Comparison of ENCODE assay signal across 22 cellular contexts in genomic region chr11:65829459-65829858, GRCh38. TPM values are rescaled to one million over a fixed set of nuclear protein-coding genes. Genes with fewer than 3 reads are reported as not detected.
DNase-seq lines count a peak whose midpoint lies in the region; ATAC-seq and TF ChIP-seq lines count a peak whose summit lies in the region.
"Had no signal": no experiment of that assay in that cellular context is flagged by ENCODE, and none has a peak within 500 bp of the region (broad histone marks: within the 10 kb centered on the region; RNA-seq: fewer than 3 reads in every experiment).

No MANE protein-coding gene starts in this region.

- H3K4me1 Mint-ChIP-seq in WTC11 (peaks cover 10% of the 10 kb centered on the region), chondrocyte (ENCODE audit: low read depth) (peaks cover 9% of the 10 kb centered on the region)
- H3K4me1 Mint-ChIP-seq in activated CD4-positive, alpha-beta T cell treated with anti-CD3 and anti-CD28 coated beads, Interleukin-2, amount 10 ng/mL, durations not matched to agents 7 days and 5 days: peaks cover 23% of the 10 kb centered on the region

- H3K36me3 ChIP-seq in upper lobe of right lung: no peaks in the 10 kb centered on the region

- intact Hi-C loops in posterior vena cava (cut with DNase I): no loop called here
- intact Hi-C loops in upper lobe of right lung (cut with DNase I): no loop called here

- no peak for DNase-seq in WTC11 (ENCODE audit: low spot score)
- DNase-seq in chondrocyte (ENCODE audit: low spot score): peak; percentile 24
- peak; percentile 5 for DNase-seq in posterior vena cava (ENCODE audit: low spot score)
- DNase-seq in upper lobe of right lung: no peak
- no peak for DNase-seq in activated CD4-positive, alpha-beta T cell treated with anti-CD3 and anti-CD28 coated beads, Interleukin-2, amount 10 ng/mL, durations not matched to agents 7 days and 5 days
- DNase-seq: C1 segment of cervical spinal cord; Calu3; CD4-positive, alpha-beta memory T cell; COR-L47; DMS53; DMS79 treated with DMSO at 0.1 percent for 48 hours; GF-D8; GM23248; H9; HFFc6 had no signal

- H3K27ac Mint-ChIP-seq in WTC11 (0 out of 2 replicates have a peak overlapping the region, but pooled peaks have one; percentile 21), chondrocyte (ENCODE audit: unreplicated experiment) (no peak overlapping the region)
- no peak overlapping the region for H3K27ac Mint-ChIP-seq in activated CD4-positive, alpha-beta T cell treated with anti-CD3 and anti-CD28 coated beads, Interleukin-2, amount 10 ng/mL, durations not matched to agents 7 days and 5 days
- H3K27ac Mint-ChIP-seq: CD4-positive, alpha-beta memory T cell; H9; HFFc6 had no signal

- no peak overlapping the region for H3K4me3 ChIP-seq in upper lobe of right lung
- H3K4me3 ChIP-seq: GM23248 had no signal

- CTCF ChIA-PET in WTC11 (lab: Charles Lee): interaction anchor here (1.1 to 4.7 kb wide), 3 partner anchors 49 to 85 kb away, joined by 3 to 36 read pairs (median 7); partner anchors contain the start of gene AP5B1
- CTCF ChIA-PET in activated CD4-positive, alpha-beta T cell treated with anti-CD3 and anti-CD28 coated beads, Interleukin-2, amount 10 ng/mL, durations not matched to agents 7 days and 5 days (lab: Charles Lee): interaction anchor here (0.6 to 1.7 kb wide), 7 partner anchors 30 to 385 kb away, joined by 3 to 7 read pairs (median 3); partner anchors contain the start of genes AP5B1 and MUS81

- H3K4me3 Mint-ChIP-seq in WTC11 (no peak overlapping the region), chondrocyte (ENCODE audit: unreplicated experiment) (no peak overlapping the region)
- H3K4me3 Mint-ChIP-seq in activated CD4-positive, alpha-beta T cell treated with anti-CD3 and anti-CD28 coated beads, Interleukin-2, amount 10 ng/mL, durations not matched to agents 7 days and 5 days: no peak overlapping the region
- H3K4me3 Mint-ChIP-seq: CD4-positive, alpha-beta memory T cell; H9; HFFc6 had no signal

- H3K9me3 Mint-ChIP-seq in WTC11 (peaks cover 5% of the 10 kb centered on the region; the same call in 1 of the 2 replicates), chondrocyte (ENCODE audit: low read depth) (no peaks in the 10 kb centered on the region)
- peaks cover 3% of the 10 kb centered on the region for H3K9me3 Mint-ChIP-seq in activated CD4-positive, alpha-beta T cell treated with anti-CD3 and anti-CD28 coated beads, Interleukin-2, amount 10 ng/mL, durations not matched to agents 7 days and 5 days
- H3K9me3 Mint-ChIP-seq: HFFc6 had no signal

- H3K36me3 Mint-ChIP-seq in WTC11: no peaks in the 10 kb centered on the region
- peaks cover 5% of the 10 kb centered on the region for H3K36me3 Mint-ChIP-seq in chondrocyte (ENCODE audit: low read depth)
- H3K36me3 Mint-ChIP-seq in activated CD4-positive, alpha-beta T cell treated with anti-CD3 and anti-CD28 coated beads, Interleukin-2, amount 10 ng/mL, durations not matched to agents 7 days and 5 days (ENCODE audit: low read depth): no peaks in the 10 kb centered on the region
- H3K36me3 Mint-ChIP-seq: CD4-positive, alpha-beta memory T cell had no signal

- no peak for TF ChIP-seq CTCF in WTC11 (IDR thresholded peaks at IDR 0.05)
- no peak for TF ChIP-seq CTCF in chondrocyte (IDR thresholded peaks at IDR 0.05)
- no peak for TF ChIP-seq CTCF in upper lobe of right lung (IDR thresholded peaks at IDR 0.05)

- H3K27me3 Mint-ChIP-seq in WTC11 (ENCODE audit: low read depth): peaks cover 19% of the 10 kb centered on the region
- peaks cover 5% of the 10 kb centered on the region for H3K27me3 Mint-ChIP-seq in chondrocyte (ENCODE audit: low read depth)
- H3K27me3 Mint-ChIP-seq in activated CD4-positive, alpha-beta T cell treated with anti-CD3 and anti-CD28 coated beads, Interleukin-2, amount 10 ng/mL, durations not matched to agents 7 days and 5 days: peaks cover 25% of the 10 kb centered on the region
- H3K27me3 Mint-ChIP-seq: CD4-positive, alpha-beta memory T cell had no signal

- POLR2A ChIA-PET in WTC11 (lab: Charles Lee): interaction anchor here (1.0 kb wide), 1 partner anchor 17 kb away, joined by 3 read pairs; no protein-coding TSS in a partner anchor
- POLR2A ChIA-PET in activated CD4-positive, alpha-beta T cell treated with anti-CD3 and anti-CD28 coated beads, Interleukin-2, amount 10 ng/mL, durations not matched to agents 7 days and 5 days (lab: Charles Lee): no interaction called here

- H3K4me1 ChIP-seq in upper lobe of right lung: peaks cover 10% of the 10 kb centered on the region

- no peaks in the 10 kb centered on the region for H3K27me3 ChIP-seq in upper lobe of right lung

- no peak overlapping the region for H3K27ac ChIP-seq in upper lobe of right lung
- H3K27ac ChIP-seq: GM23248 had no signal

- ATAC-seq in WTC11: no peak
- ATAC-seq in upper lobe of right lung: no peak
- ATAC-seq in GM18858 (IDR thresholded peaks at IDR 0.05; ENCODE audit: unreplicated experiment): no peak
- ATAC-seq: HCT116 had no signal

- H3K9me3 ChIP-seq in upper lobe of right lung: no peaks in the 10 kb centered on the region

TF ChIP-seq in WTC11, 78 proteins besides CTCF, POLR2A, EP300 and RAD21 (continues in another document):
- TF ChIP-seq ZNF317 (CRISPR knock-in tag; IDR thresholded peaks at IDR 0.05; ENCODE audit: borderline replicate concordance, low read depth) (no peak), EMX1 (CRISPR knock-in tag; IDR thresholded peaks at IDR 0.05) (no peak), AR (CRISPR knock-in tag; IDR thresholded peaks at IDR 0.05) (no peak)

RNA-seq across cellular contexts. Expression of gene SNX32, which starts 4.3 kb away (rescaled TPM):
- total RNA-seq in WTC11 (2021) (2.2 to 3.4 TPM (median 2.9 TPM) in 3 replicates), chondrocyte (0.79 to 1.8 TPM (median 0.80 TPM) in 3 replicates), posterior vena cava (under 1 TPM; 0.52 to 0.65 TPM), upper lobe of right lung (not detected)
- 1 to 10 TPM; 2.1 to 2.2 TPM for total RNA-seq in activated CD4-positive, alpha-beta T cell treated with anti-CD3 and anti-CD28 coated beads, Interleukin-2, amount 10 ng/mL, durations not matched to agents 7 days and 5 days
- total RNA-seq: A172, Calu3, Daoy, G401, GM23248, H4, HFFc6 had no signal

RNA-seq across cellular contexts. Expression of gene CFL1, which starts 28.5 kb away (rescaled TPM):
- total RNA-seq in WTC11 (2021) (1,014 to 1,073 TPM (median 1,031 TPM) in 3 replicates), chondrocyte (850 to 1,236 TPM (median 1,222 TPM) in 3 replicates), posterior vena cava (100 to 1,000 TPM; 697 to 707 TPM), upper lobe of right lung (608 TPM)
- 1,000 to 10,000 TPM; 1,543 to 1,707 TPM for total RNA-seq in activated CD4-positive, alpha-beta T cell treated with anti-CD3 and anti-CD28 coated beads, Interleukin-2, amount 10 ng/mL, durations not matched to agents 7 days and 5 days

RNA-seq across cellular contexts. Expression of gene MUS81, which starts 30.8 kb away (rescaled TPM):
- total RNA-seq in WTC11 (2021): 44.9 to 45.9 TPM (median 45.1 TPM) in 3 replicates
- total RNA-seq in chondrocyte: 55.7 to 68.4 TPM (median 66.3 TPM) in 3 replicates
- total RNA-seq in posterior vena cava: 10 to 100 TPM; 41.8 to 48.2 TPM
- 49.4 TPM for total RNA-seq in upper lobe of right lung
- 100 to 1,000 TPM in 1 of 2 experiments, 10 to 100 TPM in 1; 96.6 to 108 TPM for total RNA-seq in activated CD4-positive, alpha-beta T cell treated with anti-CD3 and anti-CD28 coated beads, Interleukin-2, amount 10 ng/mL, durations not matched to agents 7 days and 5 days

RNA-seq across cellular contexts. Expression of gene OVOL1, which starts 42.6 kb away (rescaled TPM):
- total RNA-seq in WTC11 (2021) (6.8 to 7.7 TPM (median 7.7 TPM) in 3 replicates), chondrocyte (0.12 TPM in 1 of 3 replicates, not detected in the others), posterior vena cava (not detected), upper lobe of right lung (2.7 TPM)
- total RNA-seq in activated CD4-positive, alpha-beta T cell treated with anti-CD3 and anti-CD28 coated beads, Interleukin-2, amount 10 ng/mL, durations not matched to agents 7 days and 5 days: not detected
- total RNA-seq: A172; A673; CD4-positive, alpha-beta memory T cell; Daoy; G401; GM23248; H4; HFFc6 had no signal

RNA-seq across cellular contexts. Expression of gene EFEMP2, which starts 43.1 kb away (rescaled TPM):
- total RNA-seq in WTC11 (2021) (14.2 to 17.9 TPM (median 17.8 TPM) in 3 replicates), chondrocyte (174 to 310 TPM (median 290 TPM) in 3 replicates), posterior vena cava (100 to 1,000 TPM; 111 to 131 TPM), upper lobe of right lung (62.0 TPM)
- total RNA-seq in activated CD4-positive, alpha-beta T cell treated with anti-CD3 and anti-CD28 coated beads, Interleukin-2, amount 10 ng/mL, durations not matched to agents 7 days and 5 days: 1 to 10 TPM; 9.0 to 9.7 TPM

Comparison
In these comparisons a context has a peak if more than half of its experiments do, and no peak if none do; other contexts are left out.
1. DNase-seq: peak in chondrocyte (single experiment) and posterior vena cava (single experiment); none in WTC11 (single experiment), upper lobe of right lung (single experiment) and activated CD4-positive, alpha-beta T cell treated with anti-CD3 and anti-CD28 coated beads, Interleukin-2, amount 10 ng/mL, durations not matched to agents 7 days and 5 days (single experiment).